ENCODE assay signal across 16 cellular contexts in the genomic region with DNA sequence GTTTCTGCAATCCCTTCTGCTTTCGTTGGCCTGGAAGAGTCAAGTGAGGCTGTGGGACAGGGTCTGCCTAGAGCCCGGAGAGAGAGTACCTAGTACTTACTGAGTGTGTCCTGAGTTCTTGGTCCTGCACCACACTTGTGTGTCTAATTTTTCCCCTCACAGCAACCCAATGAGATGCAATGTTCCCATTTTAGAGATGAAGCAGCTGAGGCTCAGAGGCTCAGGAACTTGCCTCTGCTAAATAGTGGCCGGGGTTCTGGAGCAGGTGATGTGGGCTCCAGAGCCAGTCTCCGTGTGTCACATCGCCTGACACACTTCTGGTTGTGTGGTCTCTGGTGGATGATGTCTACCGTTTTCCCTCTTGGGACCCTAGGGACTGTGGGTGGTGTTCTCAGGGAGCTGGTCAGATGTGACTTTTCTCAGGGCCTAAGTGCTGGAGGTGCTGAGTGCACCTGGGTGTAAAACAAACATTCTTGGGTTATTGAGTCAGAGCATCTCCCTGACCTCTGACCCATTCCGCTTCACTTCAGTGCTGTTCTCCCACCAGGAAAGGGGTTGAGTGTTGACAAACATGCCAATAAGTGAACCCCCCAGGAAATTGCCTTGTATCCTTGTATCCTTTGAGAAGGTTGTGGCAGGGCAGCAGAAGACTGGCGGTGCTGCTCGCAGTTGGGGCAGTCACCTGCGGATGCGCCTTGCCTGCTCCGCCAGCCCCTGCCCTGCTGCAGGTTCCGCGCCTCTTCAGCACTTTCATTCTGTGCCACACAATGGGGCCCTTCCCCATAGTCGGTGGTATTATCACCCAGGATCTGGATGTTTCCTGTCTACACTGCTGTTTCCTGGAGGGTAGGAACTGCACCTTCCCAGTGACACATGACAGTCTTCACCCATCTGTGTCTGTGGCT. TPM values are rescaled to one million over a fixed set of nuclear protein-coding genes. Genes with fewer than 3 reads are reported as not detected.
A peak's percentile ranks its signal among the peaks of the same experiment; 100 is the strongest.
DNase-seq lines count a peak whose midpoint lies in the region; ATAC-seq and TF ChIP-seq lines count a peak whose summit lies in the region.
"Had no signal": no experiment of that assay in that cellular context is flagged by ENCODE, and none has a peak within 500 bp of the region (broad histone marks: within the 10 kb centered on the region; RNA-seq: fewer than 3 reads in every experiment).

No MANE protein-coding gene starts in this region.

- H4K91ac ChIP-seq in H9 (ENCODE audit: insufficient read length, low read depth, low read length), result no peak overlapping the region

- H3K4me3 ChIP-seq in BLaER1, result no peak overlapping the region
- H3K4me3 ChIP-seq in naive thymus-derived CD4-positive, alpha-beta T cell (ENCODE audit: low read length), result no peak overlapping the region
- H3K4me3 ChIP-seq: esophagus squamous epithelium had no signal

- peak overlapping the region in 2 of 3 experiments; percentile 90 to 94; a peak in 4 of 7 replicates for H3K27ac Mint-ChIP-seq in H9
- H3K27ac Mint-ChIP-seq in MCF 10A (ENCODE audit: low read depth, unreplicated experiment), result peak overlapping the region; percentile 62
- peak overlapping the region in 7 of 9 donors; percentile 5 to 79 (median 60) for H3K27ac Mint-ChIP-seq in naive thymus-derived CD4-positive, alpha-beta T cell
- H3K27ac Mint-ChIP-seq: CD4-positive, alpha-beta T cell; stimulated activated effector memory CD8-positive, alpha-beta T cell treated with anti-CD3 and anti-CD28 coated beads, Interleukin-12 subunit alpha, Interleukin-12 subunit beta, amount 100 ng/mL, for 72 hours; T-cell had no signal

- H4K20me1 ChIP-seq in BLaER1 (peaks cover 86% of the 10 kb centered on the region), H9 (ENCODE audit: control insufficient read depth, insufficient read depth, insufficient read length) (no peaks in the 10 kb centered on the region)

- no peak overlapping the region for H3K18ac ChIP-seq in H9 (ENCODE audit: insufficient read length, low read depth, low read length)

- no peak overlapping the region for H2BK15ac ChIP-seq in H9 (ENCODE audit: low read depth, low read length)

- H3K27me3 Mint-ChIP-seq in H9 (ENCODE audit: low read depth) (no peaks in the 10 kb centered on the region), MCF 10A (ENCODE audit: insufficient read depth, unreplicated experiment) (no peaks in the 10 kb centered on the region)
- H3K27me3 Mint-ChIP-seq in naive thymus-derived CD4-positive, alpha-beta T cell, result no peaks in the 10 kb centered on the region
- H3K27me3 Mint-ChIP-seq: CD4-positive, alpha-beta T cell; T-cell had no signal

- peak overlapping the region; percentile 41; the same call in 1 of the 2 replicates for H3K27ac ChIP-seq in BLaER1
- no peak overlapping the region for H3K27ac ChIP-seq in H9 (ENCODE audit: insufficient read length, low read depth, low read length)
- no peak overlapping the region for H3K27ac ChIP-seq in naive thymus-derived CD4-positive, alpha-beta T cell (ENCODE audit: low read depth, low read length)
- H3K27ac ChIP-seq: esophagus squamous epithelium had no signal

- no peak for DNase-seq in H9
- DNase-seq in MCF 10A (ENCODE audit: unreplicated experiment), result no peak
- DNase-seq in naive thymus-derived CD4-positive, alpha-beta T cell, result no peak
- DNase-seq in left lobe of liver (ENCODE audit: low spot score), result no peak
- DNase-seq in NCI-H2171 (lab: John Stamatoyannopoulos, UW), result no peak
- no peak for DNase-seq in RKO (ENCODE audit: low spot score)
- DNase-seq in NCI-H1105 treated with DMSO at 0.1 percent for 48 hours (lab: John Stamatoyannopoulos, UW), result no peak
- DNase-seq: CD4-positive, alpha-beta T cell; esophagus squamous epithelium; KBM-7; midbrain; NCI-H2081; stimulated activated CD4-positive, alpha-beta T cell treated with anti-CD3 and anti-CD28 coated beads, Interleukin-2, amount 100 ng/mL, for 48 hours; T-cell had no signal

- H3K36me3 ChIP-seq in BLaER1, result peaks cover 100% of the 10 kb centered on the region
- peaks cover 0 to 13% (median 0%) of the 10 kb centered on the region in 3 experiments for H3K36me3 ChIP-seq in naive thymus-derived CD4-positive, alpha-beta T cell (ENCODE audit: control insufficient read depth in 2 of 3, insufficient read depth in 3 of 3, low read length in 3 of 3)

- peaks cover 25 to 58% (median 37%) of the 10 kb centered on the region in 3 experiments for H3K36me3 Mint-ChIP-seq in H9 (ENCODE audit: insufficient read depth in 1 of 3, low read depth in 3 of 3)
- H3K36me3 Mint-ChIP-seq in MCF 10A (ENCODE audit: insufficient read depth, unreplicated experiment), result peaks cover 24% of the 10 kb centered on the region
- peaks cover 0 to 18% (median 12%) of the 10 kb centered on the region in 5 donors for H3K36me3 Mint-ChIP-seq in naive thymus-derived CD4-positive, alpha-beta T cell

- peaks cover 6% of the 10 kb centered on the region; the same call in 1 of the 2 replicates for H3K79me2 ChIP-seq in H9 (ENCODE audit: insufficient read depth, low read length)

- H3K23ac ChIP-seq in H9 (ENCODE audit: insufficient read length, low read depth, low read length), result no peak overlapping the region

- H3K4me2 ChIP-seq in BLaER1 (peak overlapping the region; percentile 59), H9 (ENCODE audit: insufficient read depth, insufficient read length, low read length) (no peak overlapping the region)

- H3K4ac ChIP-seq in H9 (ENCODE audit: low read depth, low read length), result no peak overlapping the region

- no peak overlapping the region for H3K14ac ChIP-seq in H9 (ENCODE audit: insufficient read depth, low read length)

- H3K56ac ChIP-seq in H9 (ENCODE audit: insufficient read length, low read depth, low read length), result no peak overlapping the region

- BruUV-seq in MCF 10A (replicated peaks; lab: Mats Ljungman, UMichigan), result no TSS peak

- no peak overlapping the region for H3T11ph ChIP-seq in H9 (ENCODE audit: low read length)

- H4K8ac ChIP-seq in H9 (replicated peaks; ENCODE audit: insufficient read length, low read depth, low read length), result no peak overlapping the region

- POLR2A ChIA-PET in MCF 10A (lab: Yijun Ruan, JAX), result interaction anchor here (0.7 to 0.8 kb wide), 2 partner anchors 9 to 13 kb away, joined by 3 read pairs; no protein-coding TSS in a partner anchor
- POLR2A ChIA-PET in naive thymus-derived CD4-positive, alpha-beta T cell (lab: Charles Lee), result no interaction called here

- TF ChIP-seq CTCF in H9 (conservative IDR thresholded peaks at IDR 0.05) (no peak), MCF 10A (IDR thresholded peaks at IDR 0.05; ENCODE audit: unreplicated experiment) (no peak)

- H2AK5ac ChIP-seq in H9 (ENCODE audit: insufficient read length, low read length), result no peak overlapping the region

- H2BK120ac ChIP-seq in H9 (ENCODE audit: low read depth, low read length, poor library complexity, severe bottlenecking), result no peak overlapping the region

- H3K4me1 Mint-ChIP-seq in H9, result peaks cover 40 to 55% of the 10 kb centered on the region in 2 experiments
- peaks cover 10% of the 10 kb centered on the region for H3K4me1 Mint-ChIP-seq in MCF 10A (ENCODE audit: insufficient read depth, unreplicated experiment)
- H3K4me1 Mint-ChIP-seq in naive thymus-derived CD4-positive, alpha-beta T cell, result peaks cover 8 to 66% (median 29%) of the 10 kb centered on the region in 7 donors
- H3K4me1 Mint-ChIP-seq: stimulated activated effector memory CD8-positive, alpha-beta T cell treated with anti-CD3 and anti-CD28 coated beads, Interleukin-12 subunit alpha, Interleukin-12 subunit beta, amount 100 ng/mL, for 72 hours had no signal

- peaks cover 6% of the 10 kb centered on the region for H3K79me1 ChIP-seq in H9 (ENCODE audit: insufficient read depth, low read depth, low read length, poor library complexity, severe bottlenecking)

- H3K4me3 Mint-ChIP-seq in H9, result no peak overlapping the region
- no peak overlapping the region for H3K4me3 Mint-ChIP-seq in MCF 10A (ENCODE audit: unreplicated experiment)
- no peak overlapping the region for H3K4me3 Mint-ChIP-seq in naive thymus-derived CD4-positive, alpha-beta T cell
- H3K4me3 Mint-ChIP-seq: CD4-positive, alpha-beta T cell; stimulated activated effector memory CD8-positive, alpha-beta T cell treated with anti-CD3 and anti-CD28 coated beads, Interleukin-12 subunit alpha, Interleukin-12 subunit beta, amount 100 ng/mL, for 72 hours; T-cell had no signal

- no peak overlapping the region for H2BK12ac ChIP-seq in H9 (ENCODE audit: insufficient read length, low read depth, low read length)

- WGBS in H9 (ENCODE audit: extremely low coverage, insufficient read length, low lambda C conversion rate), result no CpG with 5 or more reads among the region's 15 CpGs

- no peak overlapping the region for H4K5ac ChIP-seq in H9 (ENCODE audit: insufficient read length, low read depth, low read length)

- H2BK5ac ChIP-seq in H9 (ENCODE audit: insufficient read length, low read length), result no peak overlapping the region

- H3K4me1 ChIP-seq in BLaER1 (peaks cover 86% of the 10 kb centered on the region), H9 (ENCODE audit: insufficient read depth, low read length) (peaks cover 7% of the 10 kb centered on the region; the same call in 1 of the 2 replicates)
- no peaks in the 10 kb centered on the region for H3K4me1 ChIP-seq in naive thymus-derived CD4-positive, alpha-beta T cell (ENCODE audit: control insufficient read depth in 2 of 2, insufficient read depth in 2 of 2, low read length in 2 of 2)
- H3K4me1 ChIP-seq: esophagus squamous epithelium had no signal

- ATAC-seq in naive thymus-derived CD4-positive, alpha-beta T cell, result no peak
- ATAC-seq in left lobe of liver, result no peak
- ATAC-seq: stimulated activated effector memory CD8-positive, alpha-beta T cell treated with anti-CD3 and anti-CD28 coated beads, Interleukin-12 subunit alpha, Interleukin-12 subunit beta, amount 100 ng/mL, for 72 hours; T-cell had no signal

- H3K9me3 ChIP-seq in BLaER1 (no peaks in the 10 kb centered on the region), H9 (ENCODE audit: control insufficient read depth, low read depth, low read length) (no peaks in the 10 kb centered on the region)
- no peaks in the 10 kb centered on the region for H3K9me3 ChIP-seq in naive thymus-derived CD4-positive, alpha-beta T cell (ENCODE audit: control insufficient read depth in 2 of 3, low read length in 3 of 3)
- H3K9me3 ChIP-seq: esophagus squamous epithelium had no signal

- H3K9ac ChIP-seq in BLaER1 (no peak overlapping the region), H9 (ENCODE audit: extremely low read depth, insufficient read length, low read length) (no peak overlapping the region)

- H3K27me3 ChIP-seq in BLaER1 (no peaks in the 10 kb centered on the region), H9 (ENCODE audit: insufficient read depth, low read length) (no peaks in the 10 kb centered on the region)
- no peaks in the 10 kb centered on the region for H3K27me3 ChIP-seq in naive thymus-derived CD4-positive, alpha-beta T cell (ENCODE audit: control insufficient read depth in 2 of 2, insufficient read depth in 2 of 2, low read length in 2 of 2)
- H3K27me3 ChIP-seq: esophagus squamous epithelium had no signal

- no peak overlapping the region for H2AFZ ChIP-seq in H9 (ENCODE audit: low read length)

- H3K23me2 ChIP-seq in H9 (ENCODE audit: insufficient read length, low read depth, low read length, poor library complexity, severe bottlenecking), result no peaks in the 10 kb centered on the region

- CTCF ChIA-PET in MCF 10A (lab: Yijun Ruan, JAX), result interaction anchor here (0.7 to 2.9 kb wide), 3 partner anchors 10 to 175 kb away, joined by 3 to 14 read pairs (median 3); no protein-coding TSS in a partner anchor
- CTCF ChIA-PET in naive thymus-derived CD4-positive, alpha-beta T cell (lab: Charles Lee), result no interaction called here

- H3K9me3 Mint-ChIP-seq in H9 (no peaks in the 10 kb centered on the region), MCF 10A (ENCODE audit: unreplicated experiment) (no peaks in the 10 kb centered on the region)
- H3K9me3 Mint-ChIP-seq in naive thymus-derived CD4-positive, alpha-beta T cell, result no peaks in the 10 kb centered on the region
- H3K9me3 Mint-ChIP-seq: CD4-positive, alpha-beta T cell; stimulated activated effector memory CD8-positive, alpha-beta T cell treated with anti-CD3 and anti-CD28 coated beads, Interleukin-12 subunit alpha, Interleukin-12 subunit beta, amount 100 ng/mL, for 72 hours; T-cell had no signal

- no peak overlapping the region for H2BK20ac ChIP-seq in H9 (ENCODE audit: low read depth, low read length, poor library complexity, severe bottlenecking)

- intact Hi-C loops in MCF 10A (cut with micrococcal nuclease), result no loop called here
- intact Hi-C loops in naive thymus-derived CD4-positive, alpha-beta T cell (cut with micrococcal nuclease), result no loop called here

RNA-seq across cellular contexts. Expression of gene HK2, which starts 32.1 kb away (rescaled TPM):
- 51.3 and 54.3 TPM in 2 replicates for total RNA-seq in H9 (2021)
- total RNA-seq in MCF 10A (2022), result 40.4 and 47.8 TPM in 2 replicates
- total RNA-seq in naive thymus-derived CD4-positive, alpha-beta T cell, result 10 to 100 TPM; 11.1 to 74.6 (median 17.7) TPM
- polyA plus RNA-seq in naive thymus-derived CD4-positive, alpha-beta T cell, result 1 to 10 TPM; 3.6 to 6.3 TPM
- total RNA-seq in left lobe of liver, result 1.3 TPM
